Comparison of ENCODE assay signal across 1 cellular context in genomic region chr10:97827778-97828291, GRCh38.
TF ChIP-seq lines count a peak whose summit lies in the region.

No MANE protein-coding gene starts in this region.

TF ChIP-seq in H1, 55 proteins besides CTCF, POLR2A, EP300 and RAD21:
- TF ChIP-seq POLR2AphosphoS5 (IDR thresholded peaks at IDR 0.05; ENCODE audit: low read depth, low read length) (no peak), RFX5 (IDR thresholded peaks at IDR 0.05; ENCODE audit: borderline replicate concordance, low read depth, low read length) (no peak), MAFK (IDR thresholded peaks at IDR 0.05; ENCODE audit: low read depth, low read length) (no peak), JUN (IDR thresholded peaks at IDR 0.05; ENCODE audit: low read depth, low read length) (no peak), ZNF274 (IDR thresholded peaks at IDR 0.05; ENCODE audit: borderline replicate concordance, extremely low read depth, low read length) (no peak), CHD7 (IDR thresholded peaks at IDR 0.05; ENCODE audit: insufficient replicate concordance, low read length) (no peak), MAX (IDR thresholded peaks at IDR 0.05) (no peak), TCF12 (IDR thresholded peaks at IDR 0.05; ENCODE audit: low read depth, low read length) (no peak), SIRT6 (IDR thresholded peaks at IDR 0.05; ENCODE audit: low read length) (no peak), GTF2F1 (IDR thresholded peaks at IDR 0.05; ENCODE audit: borderline replicate concordance, low read depth, low read length) (no peak), KDM1A (IDR thresholded peaks at IDR 0.05; ENCODE audit: borderline replicate concordance, low read length) (no peak), BACH1 (IDR thresholded peaks at IDR 0.05; ENCODE audit: low read length) (no peak), HDAC2 (IDR thresholded peaks at IDR 0.05; ENCODE audit: borderline replicate concordance in 1 of 2, low read depth in 2 of 2, low read length in 2 of 2) (no peak), BCL11A (IDR thresholded peaks at IDR 0.05; ENCODE audit: low read depth in 2 of 2, low read length in 2 of 2) (no peak), SP1 (IDR thresholded peaks at IDR 0.05; ENCODE audit: low read depth, low read length) (no peak), SP4 (IDR thresholded peaks at IDR 0.05; ENCODE audit: low read length) (no peak), ATF2 (IDR thresholded peaks at IDR 0.05; ENCODE audit: low read length) (no peak), NRF1 (IDR thresholded peaks at IDR 0.05; ENCODE audit: low read depth, low read length) (no peak), KDM5A (IDR thresholded peaks at IDR 0.05; ENCODE audit: low read length) (no peak)
TF ChIP-seq in H1: peak in this region for 0.
